15 cellular contexts compared by ENCODE assay signal in the genomic region with DNA sequence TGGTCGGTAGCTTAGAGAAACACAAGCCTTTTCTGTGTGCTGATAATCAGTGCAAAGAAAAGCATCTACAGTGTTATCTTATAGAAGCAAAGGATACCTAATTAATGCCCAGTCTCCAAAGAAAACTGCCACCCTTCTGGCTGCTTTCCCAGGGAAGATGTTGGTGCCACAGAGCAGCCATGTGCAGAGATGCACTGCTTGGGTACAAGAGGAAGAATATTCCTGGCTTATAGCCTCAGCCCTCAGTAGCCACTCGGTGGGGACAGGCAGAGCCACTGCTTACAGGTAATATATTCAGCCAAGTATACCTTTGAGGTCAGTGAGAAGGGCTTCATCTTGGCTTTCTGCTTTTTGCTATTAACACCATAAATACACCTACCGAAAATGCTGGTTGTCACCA.
A peak's percentile ranks its signal among the peaks of the same experiment; 100 is the strongest.
DNase-seq lines count a peak whose midpoint lies in the region; ATAC-seq and TF ChIP-seq lines count a peak whose summit lies in the region.
"Had no signal": no experiment of that assay in that cellular context is flagged by ENCODE, and none has a peak within 500 bp of the region (broad histone marks: within the 10 kb centered on the region; RNA-seq: fewer than 3 reads in every experiment).

No MANE protein-coding gene starts in this region.

- peak overlapping the region in 4 of 5 experiments; percentile 53 to 79 (median 72) for H3K27ac Mint-ChIP-seq in brain
- H3K27ac Mint-ChIP-seq: naive thymus-derived CD8-positive, alpha-beta T cell had no signal

- H3K27ac ChIP-seq in BLaER1 (no peak overlapping the region), left ventricle myocardium inferior (replicated peaks) (peak overlapping the region; percentile 87), psoas muscle (peak overlapping the region; percentile 39)

- H3K4me3 Mint-ChIP-seq in brain: peak overlapping the region in 2 of 5 experiments; percentile 5 to 65
- H3K4me3 Mint-ChIP-seq: naive thymus-derived CD8-positive, alpha-beta T cell had no signal

- CTCF ChIA-PET in GM10248 (lab: Yijun Ruan, JAX): interaction anchor here (1.2 to 2.0 kb wide), 2 partner anchors 28 to 90 kb away, joined by 3 to 4 read pairs; no protein-coding TSS in a partner anchor

- no peaks in the 10 kb centered on the region for H3K36me3 ChIP-seq in BLaER1
- no peaks in the 10 kb centered on the region for H3K36me3 ChIP-seq in left ventricle myocardium inferior
- H3K36me3 ChIP-seq in psoas muscle (ENCODE audit: insufficient read depth in 1 of 2, low read depth in 1 of 2): no peaks in the 10 kb centered on the region
- H3K36me3 ChIP-seq in MG63: peaks cover 16% of the 10 kb centered on the region
- H3K36me3 ChIP-seq: SJSA1 had no signal

- H3K9me3 Mint-ChIP-seq in brain: peaks cover 0 to 11% (median 0%) of the 10 kb centered on the region in 5 experiments
- H3K9me3 Mint-ChIP-seq: naive thymus-derived CD8-positive, alpha-beta T cell had no signal

- ATAC-seq in psoas muscle: no peak
- ATAC-seq in HG02852 (IDR thresholded peaks at IDR 0.05; ENCODE audit: unreplicated experiment): no peak
- ATAC-seq: HCT116; naive thymus-derived CD8-positive, alpha-beta T cell had no signal

- no peaks in the 10 kb centered on the region for H4K20me1 ChIP-seq in BLaER1

- peak overlapping the region; percentile 59 for H3K4me2 ChIP-seq in BLaER1

- H3K4me1 ChIP-seq in BLaER1: peaks cover 14% of the 10 kb centered on the region
- H3K4me1 ChIP-seq in left ventricle myocardium inferior: peaks cover 44% of the 10 kb centered on the region
- no peaks in the 10 kb centered on the region for H3K4me1 ChIP-seq in psoas muscle

- peaks cover 3% of the 10 kb centered on the region for H3K27me3 Mint-ChIP-seq in brain

- no peak overlapping the region for H3K9ac ChIP-seq in BLaER1

- intact Hi-C loops in left ventricle myocardium inferior (cut with micrococcal nuclease): no loop called here
- intact Hi-C loops in psoas muscle (cut with DNase I): no loop called here

- in situ Hi-C loops in G401 (cut with HindIII; ENCODE audit: low sequenced_read_pairs): no loop called here

- H3K9me3 ChIP-seq in BLaER1 (no peaks in the 10 kb centered on the region), left ventricle myocardium inferior (replicated peaks) (no peaks in the 10 kb centered on the region), psoas muscle (no peaks in the 10 kb centered on the region), MG63 (no peaks in the 10 kb centered on the region)
- H3K9me3 ChIP-seq: SJSA1 had no signal

- WGBS in psoas muscle, 3 donors: 31 to 42% (median 38%) methylated on average over 3 of the region's 3 CpGs

- H3K4me3 ChIP-seq in BLaER1 (no peak overlapping the region), left ventricle myocardium inferior (peak overlapping the region; percentile 23), psoas muscle (no peak overlapping the region), MG63 (no peak overlapping the region)
- H3K4me3 ChIP-seq: SJSA1 had no signal

- POLR2A ChIA-PET in GM10248 (lab: Yijun Ruan, JAX): no interaction called here

- H3K27me3 ChIP-seq in BLaER1 (no peaks in the 10 kb centered on the region), left ventricle myocardium inferior (ENCODE audit: low read depth) (no peaks in the 10 kb centered on the region), psoas muscle (ENCODE audit: insufficient read depth in 3 of 3, low read length in 2 of 3) (no peaks in the 10 kb centered on the region), MG63 (no peaks in the 10 kb centered on the region)
- H3K27me3 ChIP-seq: SJSA1 had no signal

- peaks cover 17% of the 10 kb centered on the region for H3K4me1 Mint-ChIP-seq in brain
- H3K4me1 Mint-ChIP-seq: naive thymus-derived CD8-positive, alpha-beta T cell had no signal

- no peak for TF ChIP-seq CTCF in brain (conservative IDR thresholded peaks at IDR 0.05)
- TF ChIP-seq CTCF in left ventricle myocardium inferior (IDR thresholded peaks at IDR 0.05; ENCODE audit: borderline replicate concordance): no peak
- no peak for TF ChIP-seq CTCF in psoas muscle (IDR thresholded peaks at IDR 0.05)
- no peak for TF ChIP-seq CTCF in GM10248 (IDR thresholded peaks at IDR 0.05; ENCODE audit: control extremely low read depth, extremely low read depth, low read depth, missing control alignments)

- DNase-seq in left ventricle myocardium inferior (no peak), psoas muscle (no peak), GM10248 (ENCODE audit: extremely low spot score) (no peak), MG63 (no peak), G401 (ENCODE audit: low spot score) (no peak)
- DNase-seq: activated gamma-delta T cell treated with Interleukin-2 at 50 U/mL for 16 hours; DMS153; naive thymus-derived CD8-positive, alpha-beta T cell; NCI-H2081; NCI-H82 had no signal

- no peaks in the 10 kb centered on the region for H3K36me3 Mint-ChIP-seq in brain
- H3K36me3 Mint-ChIP-seq: naive thymus-derived CD8-positive, alpha-beta T cell had no signal
